9 cellular contexts compared by ENCODE assay signal in genomic region chr13:51802601-51803000, GRCh38. TPM values are rescaled to one million over a fixed set of nuclear protein-coding genes. Genes with fewer than 3 reads are reported as not detected.
DNase-seq lines count a peak whose midpoint lies in the region; ATAC-seq and TF ChIP-seq lines count a peak whose summit lies in the region.
"Had no signal": no experiment of that assay in that cellular context is flagged by ENCODE, and none has a peak within 500 bp of the region (broad histone marks: within the 10 kb centered on the region; RNA-seq: fewer than 3 reads in every experiment).

No MANE protein-coding gene starts in this region.

- no peak for TF ChIP-seq CTCF in heart right ventricle (IDR thresholded peaks at IDR 0.05)
- TF ChIP-seq CTCF in chondrocyte (IDR thresholded peaks at IDR 0.05), result no peak
- TF ChIP-seq CTCF in vagina (IDR thresholded peaks at IDR 0.05), result no peak
- TF ChIP-seq CTCF in GM13977 (IDR thresholded peaks at IDR 0.05; ENCODE audit: extremely low read depth, insufficient read depth, missing control alignments), result no peak

- DNase-seq in heart right ventricle (no peak), Right ventricle myocardium superior (no peak), chondrocyte (ENCODE audit: low spot score) (no peak), naive B cell (no peak), vagina (ENCODE audit: extremely low spot score in 2 of 2) (no peak), G401 (ENCODE audit: low spot score) (no peak), GM13977 (ENCODE audit: low spot score) (no peak)

- H3K36me3 Mint-ChIP-seq in chondrocyte (ENCODE audit: low read depth) (no peaks in the 10 kb centered on the region), naive B cell (no peaks in the 10 kb centered on the region)

- H3K4me1 ChIP-seq in heart right ventricle (peaks cover 14 to 62% (median 40%) of the 10 kb centered on the region in 9 donors), vagina (peaks cover 42% of the 10 kb centered on the region)

- ATAC-seq in heart right ventricle, result no peak
- ATAC-seq in Right ventricle myocardium superior (ENCODE audit: poor library complexity), result no peak
- ATAC-seq in naive B cell (ENCODE audit: low read depth in 2 of 2), result no peak
- no peak for ATAC-seq in GM21786 (IDR thresholded peaks at IDR 0.05; ENCODE audit: unreplicated experiment)

- WGBS in heart right ventricle, 2 donors, result 65 to 71% methylated on average over 4 of the region's 4 CpGs

- H3K4me1 Mint-ChIP-seq in chondrocyte (ENCODE audit: low read depth) (peaks cover 38% of the 10 kb centered on the region), naive B cell (peaks cover 22 to 46% (median 36%) of the 10 kb centered on the region in 3 donors)

- H3K27me3 ChIP-seq in heart right ventricle (no peaks in the 10 kb centered on the region), vagina (no peaks in the 10 kb centered on the region)

- H3K27ac Mint-ChIP-seq in chondrocyte (ENCODE audit: unreplicated experiment) (peak overlapping the region; percentile 95), naive B cell (peak overlapping the region; percentile 99 to 100 (median 100))

- H3K9me3 ChIP-seq in heart right ventricle, result no peaks in the 10 kb centered on the region
- H3K9me3 ChIP-seq in vagina, result no peaks in the 10 kb centered on the region

- in situ Hi-C loops in G401 (cut with HindIII; ENCODE audit: low sequenced_read_pairs) (no loop called here), GM13977 (cut with MboI; ENCODE audit: low pct_unique_long_range_greater_than_20kb, low sequenced_read_pairs, unreplicated experiment) (loop anchor here (10.0 to 25.0 kb wide), 3 partner anchors 335 to 665 kb away; partner anchors contain the start of gene NEK5)

- H3K36me3 ChIP-seq in heart right ventricle (peaks cover 0 to 16% (median 0%) of the 10 kb centered on the region in 9 donors), vagina (no peaks in the 10 kb centered on the region)

- H3K4me3 Mint-ChIP-seq in chondrocyte (ENCODE audit: unreplicated experiment) (peak overlapping the region; percentile 82), naive B cell (peak overlapping the region; percentile 86 to 97 (median 95))

- H3K27me3 Mint-ChIP-seq in chondrocyte (ENCODE audit: low read depth) (no peaks in the 10 kb centered on the region), naive B cell (no peaks in the 10 kb centered on the region)

- H3K9me3 Mint-ChIP-seq in chondrocyte (ENCODE audit: low read depth), result no peaks in the 10 kb centered on the region
- no peaks in the 10 kb centered on the region for H3K9me3 Mint-ChIP-seq in naive B cell

- peak overlapping the region; percentile 97 to 100 (median 100) for H3K27ac ChIP-seq in heart right ventricle
- peak overlapping the region; percentile 100 for H3K27ac ChIP-seq in vagina

- TF ChIP-seq POLR2A in vagina (IDR thresholded peaks at IDR 0.05), result no peak

- intact Hi-C loops in heart right ventricle (cut with DNase I) (loop anchor here in 6 of 10 donors (2.0 to 10.0 kb wide), 4 partner anchors 218 to 350 kb away; partner anchors contain the start of genes WDFY2 (in 5 of the 6) and INTS6 (in 3 of the 6)), Right ventricle myocardium superior (cut with DNase I) (loop anchor here (5.0 to 10.0 kb wide), 2 partner anchors 218 to 350 kb away; partner anchors contain the start of genes INTS6 and WDFY2), vagina (cut with DNase I) (loop anchor here (2.0 to 5.0 kb wide), 2 partner anchors 220 to 350 kb away; partner anchors contain the start of genes INTS6 and WDFY2)

- H3K4me3 ChIP-seq in heart right ventricle (peak overlapping the region in 5 of 10 donors; percentile 61 to 87 (median 75)), vagina (peak overlapping the region; percentile 61 to 97)

RNA-seq across cellular contexts. Expression of gene DHRS12, which starts 1.4 kb away (rescaled TPM):
- total RNA-seq in heart right ventricle, result 10 to 100 TPM in 6 of 10 donors, 1 to 10 TPM in 4; 8.6 to 14.0 (median 10.3) TPM
- 10 to 100 TPM in 1 of 2 donors, 1 to 10 TPM in 1; 5.5 to 20.6 TPM for polyA plus RNA-seq in heart right ventricle
- 10.4 TPM for total RNA-seq in Right ventricle myocardium superior
- 7.6 to 10.6 TPM (median 7.9 TPM) in 3 replicates for total RNA-seq in chondrocyte
- 10 to 100 TPM; 18.5 to 26.6 (median 22.3) TPM for polyA plus RNA-seq in naive B cell (ENCODE audit: low read depth in 6 of 6)
- total RNA-seq in vagina, result 12.5 TPM
- 11.3 and 12.1 TPM in 2 replicates for total RNA-seq in G401 (2014; rRNA removed; shearing (Covaris generic))

RNA-seq across cellular contexts. Expression of gene TMEM272, which starts 42.4 kb away (rescaled TPM):
- total RNA-seq in heart right ventricle (1 to 10 TPM in 4 of 10 donors, under 1 TPM in 6; 0.32 to 2.7 (median 0.77) TPM), Right ventricle myocardium superior (0.38 TPM), chondrocyte (0.10 to 0.12 TPM in 2 of 3 replicates, not detected in the other), vagina (0.25 TPM)
- polyA plus RNA-seq in heart right ventricle (under 1 TPM; 0.09 to 0.37 TPM), naive B cell (ENCODE audit: low read depth in 6 of 6) (under 1 TPM in 2 of 6 donors, not detected in 4; 0.09 to 0.11 TPM)
- total RNA-seq in G401 (2014; rRNA removed; shearing (Covaris generic)), result 0.10 TPM in 1 of 2 replicates, not detected in the other
- total RNA-seq: renal cortical epithelial cell had no signal

RNA-seq across cellular contexts. Expression of gene CCDC70, which starts 59.2 kb away (rescaled TPM):
- total RNA-seq in heart right ventricle, result not detected
- polyA plus RNA-seq in heart right ventricle, result not detected
- not detected for total RNA-seq in Right ventricle myocardium superior
- not detected in 3 replicates for total RNA-seq in chondrocyte
- not detected for polyA plus RNA-seq in naive B cell (ENCODE audit: low read depth in 6 of 6)
- total RNA-seq in vagina, result not detected
- total RNA-seq in G401 (2014; rRNA removed; shearing (Covaris generic)), result not detected in 2 replicates
- total RNA-seq: renal cortical epithelial cell had no signal
